1 cellular context compared by ENCODE assay signal in the genomic region with DNA sequence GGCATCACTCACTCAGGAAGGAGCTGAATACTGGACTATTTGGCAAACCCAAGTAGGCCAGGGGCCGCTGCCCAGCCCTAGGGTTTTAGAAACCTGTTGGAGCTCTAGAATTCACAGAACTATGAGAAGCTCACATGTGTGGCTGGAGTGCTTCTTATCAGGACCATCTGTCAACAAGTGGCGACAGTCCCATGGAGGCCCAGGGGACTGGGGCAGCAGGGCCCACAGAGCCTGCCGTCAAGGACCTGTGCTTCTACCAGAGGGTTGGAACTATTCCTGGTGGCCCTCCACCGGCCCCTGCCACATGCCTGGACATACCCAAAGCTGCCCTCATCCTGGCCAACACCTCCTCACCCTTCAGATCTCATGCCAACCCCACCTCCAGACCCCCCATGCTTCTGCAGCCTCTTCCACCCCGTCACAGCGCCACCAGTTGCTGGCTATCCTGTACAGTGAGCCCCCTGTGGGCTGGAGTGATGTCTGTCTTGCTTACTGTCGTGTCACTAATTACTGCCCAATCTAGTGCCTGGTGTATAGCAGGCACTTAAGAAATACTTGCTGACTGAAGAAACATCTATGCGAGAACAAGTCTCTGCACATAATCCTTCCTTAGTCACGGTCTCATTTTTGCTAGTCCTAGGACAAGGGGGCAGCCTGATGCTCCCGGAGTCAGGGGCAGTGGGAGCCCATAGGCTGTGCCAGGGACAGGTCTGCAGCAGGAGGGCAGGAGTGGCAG.
TF ChIP-seq lines count a peak whose summit lies in the region.

No MANE protein-coding gene starts in this region.

TF ChIP-seq in HEK293, 187 proteins besides CTCF, POLR2A, EP300 and RAD21 (continued from another document):
- TF ChIP-seq HIC1 (tag by site-specific recombination; IDR thresholded peaks at IDR 0.05), result no peak
